Comparison of ENCODE assay signal across 1 cellular context in genomic region chr17:79401704-79402075, GRCh38.
TF ChIP-seq lines count a peak whose summit lies in the region.

No MANE protein-coding gene starts in this region.

TF ChIP-seq in H1, 55 proteins besides CTCF, POLR2A, EP300 and RAD21 (continued from another document):
- TF ChIP-seq, protein P1, sequence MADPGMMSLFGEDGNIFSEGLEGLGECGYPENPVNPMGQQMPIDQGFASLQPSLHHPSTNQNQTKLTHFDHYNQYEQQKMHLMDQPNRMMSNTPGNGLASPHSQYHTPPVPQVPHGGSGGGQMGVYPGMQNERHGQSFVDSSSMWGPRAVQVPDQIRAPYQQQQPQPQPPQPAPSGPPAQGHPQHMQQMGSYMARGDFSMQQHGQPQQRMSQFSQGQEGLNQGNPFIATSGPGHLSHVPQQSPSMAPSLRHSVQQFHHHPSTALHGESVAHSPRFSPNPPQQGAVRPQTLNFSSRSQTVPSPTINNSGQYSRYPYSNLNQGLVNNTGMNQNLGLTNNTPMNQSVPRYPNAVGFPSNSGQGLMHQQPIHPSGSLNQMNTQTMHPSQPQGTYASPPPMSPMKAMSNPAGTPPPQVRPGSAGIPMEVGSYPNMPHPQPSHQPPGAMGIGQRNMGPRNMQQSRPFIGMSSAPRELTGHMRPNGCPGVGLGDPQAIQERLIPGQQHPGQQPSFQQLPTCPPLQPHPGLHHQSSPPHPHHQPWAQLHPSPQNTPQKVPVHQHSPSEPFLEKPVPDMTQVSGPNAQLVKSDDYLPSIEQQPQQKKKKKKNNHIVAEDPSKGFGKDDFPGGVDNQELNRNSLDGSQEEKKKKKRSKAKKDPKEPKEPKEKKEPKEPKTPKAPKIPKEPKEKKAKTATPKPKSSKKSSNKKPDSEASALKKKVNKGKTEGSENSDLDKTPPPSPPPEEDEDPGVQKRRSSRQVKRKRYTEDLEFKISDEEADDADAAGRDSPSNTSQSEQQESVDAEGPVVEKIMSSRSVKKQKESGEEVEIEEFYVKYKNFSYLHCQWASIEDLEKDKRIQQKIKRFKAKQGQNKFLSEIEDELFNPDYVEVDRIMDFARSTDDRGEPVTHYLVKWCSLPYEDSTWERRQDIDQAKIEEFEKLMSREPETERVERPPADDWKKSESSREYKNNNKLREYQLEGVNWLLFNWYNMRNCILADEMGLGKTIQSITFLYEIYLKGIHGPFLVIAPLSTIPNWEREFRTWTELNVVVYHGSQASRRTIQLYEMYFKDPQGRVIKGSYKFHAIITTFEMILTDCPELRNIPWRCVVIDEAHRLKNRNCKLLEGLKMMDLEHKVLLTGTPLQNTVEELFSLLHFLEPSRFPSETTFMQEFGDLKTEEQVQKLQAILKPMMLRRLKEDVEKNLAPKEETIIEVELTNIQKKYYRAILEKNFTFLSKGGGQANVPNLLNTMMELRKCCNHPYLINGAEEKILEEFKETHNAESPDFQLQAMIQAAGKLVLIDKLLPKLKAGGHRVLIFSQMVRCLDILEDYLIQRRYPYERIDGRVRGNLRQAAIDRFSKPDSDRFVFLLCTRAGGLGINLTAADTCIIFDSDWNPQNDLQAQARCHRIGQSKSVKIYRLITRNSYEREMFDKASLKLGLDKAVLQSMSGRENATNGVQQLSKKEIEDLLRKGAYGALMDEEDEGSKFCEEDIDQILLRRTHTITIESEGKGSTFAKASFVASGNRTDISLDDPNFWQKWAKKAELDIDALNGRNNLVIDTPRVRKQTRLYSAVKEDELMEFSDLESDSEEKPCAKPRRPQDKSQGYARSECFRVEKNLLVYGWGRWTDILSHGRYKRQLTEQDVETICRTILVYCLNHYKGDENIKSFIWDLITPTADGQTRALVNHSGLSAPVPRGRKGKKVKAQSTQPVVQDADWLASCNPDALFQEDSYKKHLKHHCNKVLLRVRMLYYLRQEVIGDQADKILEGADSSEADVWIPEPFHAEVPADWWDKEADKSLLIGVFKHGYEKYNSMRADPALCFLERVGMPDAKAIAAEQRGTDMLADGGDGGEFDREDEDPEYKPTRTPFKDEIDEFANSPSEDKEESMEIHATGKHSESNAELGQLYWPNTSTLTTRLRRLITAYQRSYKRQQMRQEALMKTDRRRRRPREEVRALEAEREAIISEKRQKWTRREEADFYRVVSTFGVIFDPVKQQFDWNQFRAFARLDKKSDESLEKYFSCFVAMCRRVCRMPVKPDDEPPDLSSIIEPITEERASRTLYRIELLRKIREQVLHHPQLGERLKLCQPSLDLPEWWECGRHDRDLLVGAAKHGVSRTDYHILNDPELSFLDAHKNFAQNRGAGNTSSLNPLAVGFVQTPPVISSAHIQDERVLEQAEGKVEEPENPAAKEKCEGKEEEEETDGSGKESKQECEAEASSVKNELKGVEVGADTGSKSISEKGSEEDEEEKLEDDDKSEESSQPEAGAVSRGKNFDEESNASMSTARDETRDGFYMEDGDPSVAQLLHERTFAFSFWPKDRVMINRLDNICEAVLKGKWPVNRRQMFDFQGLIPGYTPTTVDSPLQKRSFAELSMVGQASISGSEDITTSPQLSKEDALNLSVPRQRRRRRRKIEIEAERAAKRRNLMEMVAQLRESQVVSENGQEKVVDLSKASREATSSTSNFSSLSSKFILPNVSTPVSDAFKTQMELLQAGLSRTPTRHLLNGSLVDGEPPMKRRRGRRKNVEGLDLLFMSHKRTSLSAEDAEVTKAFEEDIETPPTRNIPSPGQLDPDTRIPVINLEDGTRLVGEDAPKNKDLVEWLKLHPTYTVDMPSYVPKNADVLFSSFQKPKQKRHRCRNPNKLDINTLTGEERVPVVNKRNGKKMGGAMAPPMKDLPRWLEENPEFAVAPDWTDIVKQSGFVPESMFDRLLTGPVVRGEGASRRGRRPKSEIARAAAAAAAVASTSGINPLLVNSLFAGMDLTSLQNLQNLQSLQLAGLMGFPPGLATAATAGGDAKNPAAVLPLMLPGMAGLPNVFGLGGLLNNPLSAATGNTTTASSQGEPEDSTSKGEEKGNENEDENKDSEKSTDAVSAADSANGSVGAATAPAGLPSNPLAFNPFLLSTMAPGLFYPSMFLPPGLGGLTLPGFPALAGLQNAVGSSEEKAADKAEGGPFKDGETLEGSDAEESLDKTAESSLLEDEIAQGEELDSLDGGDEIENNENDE (IDR thresholded peaks at IDR 0.05; ENCODE audit: insufficient replicate concordance, low read length) = no peak
